7 cellular contexts compared by ENCODE assay signal in genomic region chr2:98269274-98269673, GRCh38.
A peak's percentile ranks its signal among the peaks of the same experiment; 100 is the strongest.
DNase-seq lines count a peak whose midpoint lies in the region; ATAC-seq and TF ChIP-seq lines count a peak whose summit lies in the region.

No MANE protein-coding gene starts in this region.

- H3K36me3 ChIP-seq in psoas muscle (ENCODE audit: insufficient read depth in 1 of 2, low read depth in 1 of 2), result no peaks in the 10 kb centered on the region

- DNase-seq in DMS53 treated with DMSO at 0.1 percent for 48 hours (lab: John Stamatoyannopoulos, UW; ENCODE audit: unreplicated experiment) (peak; percentile 88), HPDE6-E6E7 (ENCODE audit: extremely low spot score) (peak; percentile 37), SIG-M5 (lab: John Stamatoyannopoulos, UW) (peak; percentile 14), fibroblast of the conjunctiva (ENCODE audit: low read depth) (peak; percentile 62), psoas muscle (no peak), ureter (ENCODE audit: low spot score) (no peak)

- intact Hi-C loops in psoas muscle (cut with DNase I), result no loop called here

- H3K27ac ChIP-seq in psoas muscle, result no peak overlapping the region

- 35 to 46% (median 44%) methylated on average over 2 of the region's 2 CpGs for WGBS in psoas muscle, 3 donors

- ATAC-seq in psoas muscle (peak; percentile 44 to 76 (median 66)), GM19455 (IDR thresholded peaks at IDR 0.05; ENCODE audit: unreplicated experiment) (no peak)

- peaks cover 1% of the 10 kb centered on the region for H3K9me3 ChIP-seq in psoas muscle

- H3K4me1 ChIP-seq in psoas muscle, result no peaks in the 10 kb centered on the region

- peak; percentile 66 for TF ChIP-seq CTCF in psoas muscle (IDR thresholded peaks at IDR 0.05)

- H3K4me3 ChIP-seq in psoas muscle, result no peak overlapping the region

- no peaks in the 10 kb centered on the region for H3K27me3 ChIP-seq in psoas muscle (ENCODE audit: insufficient read depth in 3 of 3, low read length in 2 of 3)

Comparison
In these comparisons a context has a peak if more than half of its experiments do, and no peak if none do; other contexts are left out.
1. DNase-seq: peak in DMS53 treated with DMSO at 0.1 percent for 48 hours (single experiment), HPDE6-E6E7 (single experiment), SIG-M5 (single experiment) and fibroblast of the conjunctiva (single experiment); none in psoas muscle (0 of 2) and ureter (single experiment).